ENCODE assay signal across 2 cellular contexts in genomic region chr22:20885557-20886323, GRCh38.
TF ChIP-seq lines count a peak whose summit lies in the region.

No MANE protein-coding gene starts in this region.

TF ChIP-seq in A549, 52 proteins besides CTCF, POLR2A, EP300 and RAD21:
- TF ChIP-seq RCOR1 (IDR thresholded peaks at IDR 0.05; ENCODE audit: low read depth, low read length) = no peak
- no peak for TF ChIP-seq CHD4 (IDR thresholded peaks at IDR 0.05; ENCODE audit: borderline replicate concordance)
- no peak for TF ChIP-seq CBX2 (IDR thresholded peaks at IDR 0.05; ENCODE audit: borderline replicate concordance, low read depth)
- no peak for TF ChIP-seq EHMT2 (IDR thresholded peaks at IDR 0.05; ENCODE audit: low read depth)
- no peak for TF ChIP-seq ELK1 (IDR thresholded peaks at IDR 0.05; ENCODE audit: low read depth, low read length)
- no peak for TF ChIP-seq POLR2AphosphoS2 (conservative IDR thresholded peaks at IDR 0.05; ENCODE audit: low read length)
- TF ChIP-seq BHLHE40 (IDR thresholded peaks at IDR 0.05; ENCODE audit: low read depth, low read length) = no peak
- no peak for TF ChIP-seq MAZ (IDR thresholded peaks at IDR 0.05; ENCODE audit: borderline replicate concordance, low read depth, low read length)
- TF ChIP-seq KDM5A (IDR thresholded peaks at IDR 0.05) = no peak
- TF ChIP-seq HOXB13 (CRISPR knock-in tag; IDR thresholded peaks at IDR 0.05; ENCODE audit: low read depth) = no peak
- TF ChIP-seq ESRRA (IDR thresholded peaks at IDR 0.05; ENCODE audit: borderline replicate concordance, low read length) = no peak
- TF ChIP-seq SMC3 (IDR thresholded peaks at IDR 0.05) = peak; percentile 74
- TF ChIP-seq MAFK (IDR thresholded peaks at IDR 0.05; ENCODE audit: partially characterized antibody) = peak; percentile 41
- no peak for TF ChIP-seq FOSB (CRISPR knock-in tag; IDR thresholded peaks at IDR 0.05)
- no peak for TF ChIP-seq CEBPB (IDR thresholded peaks at IDR 0.05)
- TF ChIP-seq KDM1A (IDR thresholded peaks at IDR 0.05; ENCODE audit: low read depth) = no peak
TF ChIP-seq in A549: peak in this region for 2.

TF ChIP-seq in HepG2, 621 proteins besides CTCF, POLR2A, EP300 and RAD21 (continues in another document):
- TF ChIP-seq RFX5 (IDR thresholded peaks at IDR 0.05; ENCODE audit: low read depth, low read length) (no peak), ZBED4 (CRISPR knock-in tag; IDR thresholded peaks at IDR 0.05; ENCODE audit: borderline replicate concordance) (0 out of 2 replicates have a peak, but pooled peaks have one; percentile 42), ZBTB7A (CRISPR knock-in tag; IDR thresholded peaks at IDR 0.05) (peak; percentile 63; the same call in 1 of the 2 replicates), JUN (CRISPR knock-in tag; IDR thresholded peaks at IDR 0.05) (no peak), NFATC3 (CRISPR knock-in tag; IDR thresholded peaks at IDR 0.05) (no peak), REST (IDR thresholded peaks at IDR 0.05; ENCODE audit: borderline replicate concordance in 1 of 2, low read depth in 1 of 2, low read length in 2 of 2) (no peak), CC2D1A (CRISPR knock-in tag; IDR thresholded peaks at IDR 0.05) (no peak), SRSF1 (optimal IDR thresholded peaks at IDR 0.05; ENCODE audit: low read depth, low read length) (no peak), MLXIP (CRISPR knock-in tag; IDR thresholded peaks at IDR 0.05; ENCODE audit: borderline replicate concordance) (no peak), ZHX2 (IDR thresholded peaks at IDR 0.05; ENCODE audit: low read depth) (no peak), ZHX2 (CRISPR knock-in tag; IDR thresholded peaks at IDR 0.05; ENCODE audit: borderline replicate concordance) (no peak), PRDM4 (CRISPR knock-in tag; IDR thresholded peaks at IDR 0.05; ENCODE audit: borderline replicate concordance) (no peak), ZNF672 (CRISPR knock-in tag; IDR thresholded peaks at IDR 0.05) (no peak), ZNF670 (CRISPR knock-in tag; IDR thresholded peaks at IDR 0.05; ENCODE audit: borderline replicate concordance) (no peak), ZNF335 (CRISPR knock-in tag; IDR thresholded peaks at IDR 0.05) (0 out of 2 replicates have a peak, but pooled peaks have one; percentile 66), AHDC1 (CRISPR knock-in tag; IDR thresholded peaks at IDR 0.05; ENCODE audit: borderline replicate concordance) (no peak), TOE1 (CRISPR knock-in tag; IDR thresholded peaks at IDR 0.05) (no peak), ZBTB20 (CRISPR knock-in tag; IDR thresholded peaks at IDR 0.05; ENCODE audit: borderline replicate concordance, low read depth) (peak; percentile 66), NFIB (CRISPR knock-in tag; IDR thresholded peaks at IDR 0.05; ENCODE audit: borderline replicate concordance) (no peak), CREM (IDR thresholded peaks at IDR 0.05) (no peak), CREM (CRISPR knock-in tag; IDR thresholded peaks at IDR 0.05) (no peak), EED (CRISPR knock-in tag; IDR thresholded peaks at IDR 0.05) (no peak; the same call in 1 of the 2 replicates)
